In genomic region chr10:43868362-43868672, GRCh38 we compare ENCODE assay signal across 24 cellular contexts.
DNase-seq lines count a peak whose midpoint lies in the region; ATAC-seq and TF ChIP-seq lines count a peak whose summit lies in the region.
"Had no signal": no experiment of that assay in that cellular context is flagged by ENCODE, and none has a peak within 500 bp of the region (broad histone marks: within the 10 kb centered on the region; RNA-seq: fewer than 3 reads in every experiment).

No MANE protein-coding gene starts in this region.

- 46% methylated on average over 6 of the region's 6 CpGs for WGBS in SK-N-SH (ENCODE audit: low lambda C conversion rate)
- 62 to 79% methylated on average over 6 of the region's 6 CpGs for WGBS in tibial nerve, 2 donors

- no peak for TF ChIP-seq CTCF in SK-N-SH (IDR thresholded peaks at IDR 0.05)
- no peak for TF ChIP-seq CTCF in chondrocyte (IDR thresholded peaks at IDR 0.05)
- TF ChIP-seq CTCF in neural crest cell (conservative IDR thresholded peaks at IDR 0.05): no peak
- TF ChIP-seq CTCF in tibial nerve (IDR thresholded peaks at IDR 0.05): no peak

- H3K27me3 ChIP-seq in SK-N-SH (ENCODE audit: insufficient read depth) (no peaks in the 10 kb centered on the region), tibial nerve (no peaks in the 10 kb centered on the region)
- H3K27me3 ChIP-seq: BE2C, dorsolateral prefrontal cortex had no signal

- H3K4me3 ChIP-seq in SK-N-SH (ENCODE audit: low read depth in 2 of 2, low read length in 1 of 2) (peak overlapping the region in 1 of 2 experiments; percentile 6; a peak in 1 of 4 replicates), tibial nerve (no peak overlapping the region)
- H3K4me3 ChIP-seq: dorsolateral prefrontal cortex, PC-9, prostate gland had no signal

- H3K9ac ChIP-seq in SK-N-SH: peak overlapping the region; percentile 71; the same call in 1 of the 2 replicates

- H3K4me2 ChIP-seq in SK-N-SH: peak overlapping the region; percentile 55; the same call in 1 of the 2 replicates
- H3K4me2 ChIP-seq: PC-9 had no signal

- H3F3A ChIP-seq in SK-N-SH (replicated peaks; ENCODE audit: insufficient read depth): peaks cover 28% of the 10 kb centered on the region

- no peaks in the 10 kb centered on the region for H3K27me3 Mint-ChIP-seq in chondrocyte (ENCODE audit: low read depth)
- H3K27me3 Mint-ChIP-seq in neural crest cell (ENCODE audit: low read depth): no peaks in the 10 kb centered on the region

- H3K9me2 ChIP-seq in SK-N-SH: no peaks in the 10 kb centered on the region

- peak overlapping the region; percentile 57 for H3K27ac Mint-ChIP-seq in chondrocyte (ENCODE audit: unreplicated experiment)
- H3K27ac Mint-ChIP-seq in neural crest cell (ENCODE audit: unreplicated experiment): peak overlapping the region; percentile 8
- H3K27ac Mint-ChIP-seq: natural killer cell treated with Interleukin-12 subunit alpha and Interleukin-12 subunit beta and Interleukin-15 and Interleukin-18, amount 100 ng/mL, for 72 hours had no signal

- H2AFZ ChIP-seq in SK-N-SH (ENCODE audit: low read depth): no peak overlapping the region
- H2AFZ ChIP-seq: PC-9 had no signal

- H3K9me3 Mint-ChIP-seq in chondrocyte (ENCODE audit: low read depth) (no peaks in the 10 kb centered on the region), neural crest cell (no peaks in the 10 kb centered on the region)
- H3K9me3 Mint-ChIP-seq: natural killer cell treated with Interleukin-12 subunit alpha and Interleukin-12 subunit beta and Interleukin-15 and Interleukin-18, amount 100 ng/mL, for 72 hours had no signal

- H3K36me3 Mint-ChIP-seq in chondrocyte (ENCODE audit: low read depth): no peaks in the 10 kb centered on the region
- H3K36me3 Mint-ChIP-seq in neural crest cell (ENCODE audit: low read depth): no peaks in the 10 kb centered on the region
- H3K36me3 Mint-ChIP-seq: natural killer cell treated with Interleukin-12 subunit alpha and Interleukin-12 subunit beta and Interleukin-15 and Interleukin-18, amount 100 ng/mL, for 72 hours had no signal

- TF ChIP-seq EP300 in SK-N-SH (IDR thresholded peaks at IDR 0.05; ENCODE audit: borderline replicate concordance in 1 of 2, low read depth in 1 of 2, low read length in 1 of 2) (no peak), tibial nerve (IDR thresholded peaks at IDR 0.05) (no peak)

- H3K4me1 ChIP-seq in SK-N-SH (ENCODE audit: control insufficient read depth in 1 of 2, insufficient read depth in 2 of 2, low read depth in 1 of 2, low read length in 1 of 2): peaks cover 9 to 36% of the 10 kb centered on the region in 2 experiments; a peak in 2 of 4 replicates
- peaks cover 0 to 14% (median 3%) of the 10 kb centered on the region in 4 donors for H3K4me1 ChIP-seq in tibial nerve
- H3K4me1 ChIP-seq: prostate gland had no signal

- no peak for TF ChIP-seq POLR2A in tibial nerve (IDR thresholded peaks at IDR 0.05)

- no peak for DNase-seq in SK-N-SH
- no peak for DNase-seq in chondrocyte (ENCODE audit: low spot score)
- no peak for DNase-seq in neural crest cell (ENCODE audit: low read depth, low spot score)
- DNase-seq in tibial nerve (ENCODE audit: low spot score in 2 of 2): no peak
- DNase-seq: activated CD4-positive, alpha-beta T cell treated with anti-CD3 and anti-CD28 coated beads, Interleukin-2, amount 50 U/mL, for 4 hours; activated gamma-delta T cell treated with Interleukin-2 at 50 U/mL for 16 hours; activated T-cell treated with anti-CD3 and anti-CD28 coated beads for 4 hours; BE2C; caudate nucleus; dorsolateral prefrontal cortex; foreskin melanocyte; kidney glomerular epithelial cell; NCI-H1048; NCI-H2029; NCI-H345; WERI-Rb-1 had no signal

- peaks cover 11% of the 10 kb centered on the region for H3K79me2 ChIP-seq in SK-N-SH (ENCODE audit: insufficient read depth)

- H3K27ac ChIP-seq in SK-N-SH (ENCODE audit: low read depth in 2 of 2, low read length in 1 of 2) (peak overlapping the region; percentile 80 to 93), tibial nerve (peak overlapping the region in 3 of 4 donors; percentile 20 to 29 (median 27))
- H3K27ac ChIP-seq: 22Rv1, PC-9, WERI-Rb-1 had no signal

- peaks cover 39% of the 10 kb centered on the region for H3K4me1 Mint-ChIP-seq in chondrocyte (ENCODE audit: low read depth)
- no peaks in the 10 kb centered on the region for H3K4me1 Mint-ChIP-seq in neural crest cell

- no peak overlapping the region for H3K4me3 Mint-ChIP-seq in chondrocyte (ENCODE audit: unreplicated experiment)
- no peak overlapping the region for H3K4me3 Mint-ChIP-seq in neural crest cell
- H3K4me3 Mint-ChIP-seq: natural killer cell treated with Interleukin-12 subunit alpha and Interleukin-12 subunit beta and Interleukin-15 and Interleukin-18, amount 100 ng/mL, for 72 hours had no signal

- TF ChIP-seq RAD21 in SK-N-SH (IDR thresholded peaks at IDR 0.05; ENCODE audit: low read length): no peak

- no peaks in the 10 kb centered on the region for H4K20me1 ChIP-seq in SK-N-SH (ENCODE audit: insufficient read depth)

- H3K36me3 ChIP-seq in SK-N-SH (replicated peaks in 1 of 2; ENCODE audit: control insufficient read depth in 1 of 2, insufficient read depth in 2 of 2, low read length in 1 of 2): no peaks in the 10 kb centered on the region
- no peaks in the 10 kb centered on the region for H3K36me3 ChIP-seq in tibial nerve
- H3K36me3 ChIP-seq: BE2C, prostate gland, WERI-Rb-1 had no signal

- no peak; the same call in 2 of the 3 replicates for ATAC-seq in SK-N-SH treated with all-trans-retinoic acid at 6 μM for 48 hours
- ATAC-seq in HG02884 (IDR thresholded peaks at IDR 0.05; ENCODE audit: unreplicated experiment): no peak
- no peak for ATAC-seq in GM21447 (IDR thresholded peaks at IDR 0.05; ENCODE audit: unreplicated experiment)
- no peak for ATAC-seq in GM18873 (IDR thresholded peaks at IDR 0.05; ENCODE audit: low FRiP score, unreplicated experiment)
- ATAC-seq: natural killer cell treated with Interleukin-12 subunit alpha and Interleukin-12 subunit beta and Interleukin-15 and Interleukin-18, amount 100 ng/mL, for 72 hours had no signal

- POLR2A ChIA-PET in SK-N-SH (lab: Yijun Ruan, JAX): no interaction called here

- no peaks in the 10 kb centered on the region; the same call in 1 of the 2 replicates for H3K9me3 ChIP-seq in SK-N-SH
- H3K9me3 ChIP-seq in tibial nerve: no peaks in the 10 kb centered on the region
- H3K9me3 ChIP-seq: BE2C, prostate gland had no signal

- CTCF ChIA-PET in SK-N-SH (lab: Yijun Ruan, JAX): interaction anchor here (1.1 to 1.4 kb wide), 3 partner anchors 33 to 518 kb away, joined by 3 to 6 read pairs (median 3); no protein-coding TSS in a partner anchor

TF ChIP-seq in SK-N-SH, 30 proteins besides CTCF, POLR2A, EP300 and RAD21 (continues in another document):
- TF ChIP-seq RCOR1 (IDR thresholded peaks at IDR 0.05; ENCODE audit: low read length) (no peak), JUND (IDR thresholded peaks at IDR 0.05) (no peak), MAX (IDR thresholded peaks at IDR 0.05; ENCODE audit: low read depth) (no peak), RXRA (IDR thresholded peaks at IDR 0.05; ENCODE audit: borderline replicate concordance, low read depth) (no peak), FOXM1 (IDR thresholded peaks at IDR 0.05; ENCODE audit: low read depth) (no peak), MEF2A (IDR thresholded peaks at IDR 0.05; ENCODE audit: borderline replicate concordance, low read depth) (no peak), GATA2 (CRISPR knock-in tag; IDR thresholded peaks at IDR 0.05) (no peak), TEAD4 (IDR thresholded peaks at IDR 0.05; ENCODE audit: borderline replicate concordance, insufficient read depth) (no peak), MXI1 (IDR thresholded peaks at IDR 0.05; ENCODE audit: low read depth, low read length) (no peak), RFX5 (IDR thresholded peaks at IDR 0.05; ENCODE audit: low read length) (no peak), NRF1 (IDR thresholded peaks at IDR 0.05; ENCODE audit: low read depth, low read length) (no peak), GABPA (IDR thresholded peaks at IDR 0.05; ENCODE audit: low read depth) (no peak)

TF ChIP-seq in SK-N-SH treated with all-trans-retinoic acid at 6 μM for 48 hours, 23 proteins besides CTCF, POLR2A, EP300 and RAD21 (continues in another document):
- TF ChIP-seq PATZ1 (CRISPR knock-in tag; IDR thresholded peaks at IDR 0.05; ENCODE audit: borderline replicate concordance): no peak
- no peak for TF ChIP-seq ARNTL (CRISPR knock-in tag; IDR thresholded peaks at IDR 0.05; ENCODE audit: borderline replicate concordance, low read depth)
- no peak for TF ChIP-seq ZFP3 (CRISPR knock-in tag; IDR thresholded peaks at IDR 0.05)
- TF ChIP-seq CSRNP3 (CRISPR knock-in tag; IDR thresholded peaks at IDR 0.05): no peak
- TF ChIP-seq SNAI2 (CRISPR knock-in tag; IDR thresholded peaks at IDR 0.05): no peak
- no peak for TF ChIP-seq OSR1 (CRISPR knock-in tag; IDR thresholded peaks at IDR 0.05)
- no peak for TF ChIP-seq ZNF565 (CRISPR knock-in tag; conservative IDR thresholded peaks at IDR 0.05; ENCODE audit: low read depth)
- TF ChIP-seq ISL1 (CRISPR knock-in tag; IDR thresholded peaks at IDR 0.05): no peak
- TF ChIP-seq BACH2 (CRISPR knock-in tag; IDR thresholded peaks at IDR 0.05; ENCODE audit: borderline replicate concordance): no peak
- no peak for TF ChIP-seq PPARA (CRISPR knock-in tag; IDR thresholded peaks at IDR 0.05; ENCODE audit: borderline replicate concordance)
